8 cellular contexts compared by ENCODE assay signal in genomic region chr11:12963789-12964536, GRCh38. TPM values are rescaled to one million over a fixed set of nuclear protein-coding genes. Genes with fewer than 3 reads are reported as not detected.
A peak's percentile ranks its signal among the peaks of the same experiment; 100 is the strongest.
DNase-seq lines count a peak whose midpoint lies in the region; ATAC-seq, FAIRE-seq and TF ChIP-seq lines count a peak whose summit lies in the region.

No MANE protein-coding gene starts in this region.

- FAIRE-seq in RCC 7860 (lab: Jason Lieb, UNC) (no peak), frontal cortex (lab: Jason Lieb, UNC) (no peak), pancreas (lab: Jason Lieb, UNC) (no peak)

- intact Hi-C loops in pancreas (cut with DNase I): loop anchor here in 2 of 3 donors (5.0 to 10.0 kb wide), 3 partner anchors 181 to 221 kb away; no protein-coding TSS in a partner anchor
- intact Hi-C loops in upper lobe of right lung (cut with DNase I): no loop called here

- peak; percentile 83 for ATAC-seq in GM19455 (IDR thresholded peaks at IDR 0.05; ENCODE audit: unreplicated experiment)
- ATAC-seq in pancreas: peak; percentile 95 to 98 (median 96)
- peak; percentile 92 for ATAC-seq in upper lobe of right lung

- no peaks in the 10 kb centered on the region for H3K36me3 ChIP-seq in pancreas
- no peaks in the 10 kb centered on the region for H3K36me3 ChIP-seq in upper lobe of right lung

- H3K4me1 ChIP-seq in pancreas (no peaks in the 10 kb centered on the region), upper lobe of right lung (no peaks in the 10 kb centered on the region)

- DNase-seq in COLO829 (ENCODE audit: low spot score) (peak; percentile 85), HT1080 (ENCODE audit: low read depth) (peak; percentile 70), RCC 7860 (ENCODE audit: low spot score) (peak; percentile 20), frontal cortex (ENCODE audit: low spot score in 2 of 2) (peak; percentile 23 to 74), pancreas (peak; percentile 45 to 86 (median 77)), upper lobe of right lung (peak; percentile 71)
- DNase-seq in activated T-helper 9 cell treated with anti-CD3 and anti-CD28 coated beads, Interleukin-2, amount 50 U/mL, for 16 hours (ENCODE audit: low read depth): peak; percentile 34

- TF ChIP-seq CTCF in pancreas (IDR thresholded peaks at IDR 0.05): peak; percentile 62 to 90 (median 76)
- TF ChIP-seq CTCF in upper lobe of right lung (IDR thresholded peaks at IDR 0.05): peak; percentile 90

- H3K27me3 ChIP-seq in pancreas (no peaks in the 10 kb centered on the region), upper lobe of right lung (no peaks in the 10 kb centered on the region)

- H3K9me3 ChIP-seq in pancreas (no peaks in the 10 kb centered on the region), upper lobe of right lung (no peaks in the 10 kb centered on the region)

- H3K4me3 ChIP-seq in pancreas (no peak overlapping the region), upper lobe of right lung (no peak overlapping the region)

- 7 to 10% methylated on average over 13 of the region's 13 CpGs for WGBS in pancreas, 2 donors

- H3K27ac ChIP-seq in pancreas (no peak overlapping the region), upper lobe of right lung (no peak overlapping the region)

RNA-seq across cellular contexts. Expression of gene RASSF10, which starts 45.2 kb away (rescaled TPM):
- 0.07 and 0.21 TPM in 2 replicates for total RNA-seq in HT1080 (2014; rRNA removed; shearing (Covaris generic))
- polyA plus RNA-seq in HT1080 (2015; cell fraction: cytosol; rRNA removed): 0.03 TPM in 1 of 2 replicates, not detected in the other
- polyA plus RNA-seq in HT1080 (2015; cell fraction: nucleus; rRNA removed): 0.05 TPM in 1 of 2 replicates, not detected in the other
- total RNA-seq in frontal cortex: 2.4 TPM
- under 1 TPM in 2 of 6 donors, not detected in 4; 0.06 to 0.41 TPM for total RNA-seq in pancreas
- polyA plus RNA-seq in pancreas: under 1 TPM; 0.11 to 0.40 TPM
- total RNA-seq in upper lobe of right lung: 4.8 TPM

Comparison
In these comparisons a context has a peak if more than half of its experiments do, and no peak if none do; other contexts are left out.
1. DNase-seq: peak in every context shown above with its lines; median percentile 85 in COLO829; 77 in pancreas; 71 in upper lobe of right lung; 70 in HT1080; 48 in frontal cortex; 34 in activated T-helper 9 cell treated with anti-CD3 and anti-CD28 coated beads, Interleukin-2, amount 50 U/mL, for 16 hours; 20 in RCC 7860.